In genomic region chr2:115848192-115848591, GRCh38 we compare ENCODE assay signal across 6 cellular contexts.
"Had no signal": no experiment of that assay in that cellular context is flagged by ENCODE, and none has a peak within 500 bp of the region (broad histone marks: within the 10 kb centered on the region; RNA-seq: fewer than 3 reads in every experiment).

No MANE protein-coding gene starts in this region.

- H3K4me3 ChIP-seq: K562 had no signal

- H3K27me3 Mint-ChIP-seq: IgD-negative memory B cell had no signal

- DNase-seq: IMR-90, KBM-7, KG1 had no signal

- H3K36me3 Mint-ChIP-seq: IgD-negative memory B cell had no signal

- H3K4me1 Mint-ChIP-seq: IgD-negative memory B cell had no signal

- H3K27ac ChIP-seq: HL-60 had no signal

- H3K27ac Mint-ChIP-seq: IgD-negative memory B cell had no signal

- H3K4me3 Mint-ChIP-seq: IgD-negative memory B cell had no signal
